8 cellular contexts compared by ENCODE assay signal in the genomic region with DNA sequence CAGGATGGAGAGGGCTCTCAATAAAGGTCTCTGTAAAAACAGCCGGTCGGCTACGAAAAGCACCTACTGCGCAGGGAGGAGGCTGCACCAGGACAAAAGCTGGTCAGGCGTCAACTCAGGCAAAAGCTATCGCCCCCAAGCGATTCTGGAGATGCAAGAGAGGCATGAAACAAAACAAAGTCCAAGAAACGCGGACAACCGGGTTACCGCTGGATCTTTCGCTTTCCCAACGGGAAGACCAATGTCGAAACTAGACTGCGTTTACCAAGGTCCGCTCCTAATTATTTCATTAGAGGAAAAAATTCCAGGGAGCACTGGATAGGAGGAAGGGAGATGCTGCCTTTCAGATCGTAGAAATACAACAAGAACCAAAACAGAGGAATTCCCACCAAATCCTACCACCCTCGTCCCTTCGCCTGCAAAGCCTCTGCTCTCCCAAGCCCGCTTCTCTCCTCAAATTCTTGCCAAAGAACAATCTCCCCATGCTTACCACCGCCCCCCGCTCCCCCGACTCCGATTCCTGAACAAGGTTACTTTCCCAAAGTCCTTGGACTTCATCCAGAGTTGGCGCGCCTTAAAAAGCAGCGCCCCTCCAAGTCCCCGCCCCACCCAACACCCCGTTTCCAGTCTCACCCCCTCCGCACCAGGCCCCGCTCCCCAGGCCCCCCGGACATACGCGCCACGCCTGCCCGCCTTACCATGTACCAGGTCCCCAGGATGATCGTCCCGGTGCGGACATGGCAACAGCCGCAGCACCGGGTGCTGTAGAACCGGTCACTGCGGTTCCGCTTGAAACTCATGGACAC. TPM values are rescaled to one million over a fixed set of nuclear protein-coding genes. Genes with fewer than 3 reads are reported as not detected.
DNase-seq lines count a peak whose midpoint lies in the region; ATAC-seq and TF ChIP-seq lines count a peak whose summit lies in the region.

No MANE protein-coding gene starts in this region.

- H3K36me3 ChIP-seq in A673 (ENCODE audit: insufficient read depth, low read length, poor library complexity, severe bottlenecking) (no peaks in the 10 kb centered on the region), mucosa of rectum (ENCODE audit: control insufficient read depth in 2 of 2, insufficient read depth in 2 of 2, low read length in 2 of 2) (no peaks in the 10 kb centered on the region), upper lobe of right lung (no peaks in the 10 kb centered on the region)

- peak; percentile 62 for DNase-seq in A673 (ENCODE audit: low spot score)
- DNase-seq in GM12865 (ENCODE audit: low read depth), result peak; percentile 69
- DNase-seq in NCI-H146 (lab: John Stamatoyannopoulos, UW), result peak; percentile 44
- peak; percentile 79 for DNase-seq in activated CD4-positive, alpha-beta T cell treated with anti-CD3 and anti-CD28 coated beads, Interleukin-2, amount 10 ng/mL, durations not matched to agents 24 days and 14 days
- peak; percentile 75 for DNase-seq in fibroblast of gingiva (ENCODE audit: low read depth)
- DNase-seq in upper lobe of right lung, result no peak

- H3K4me1 ChIP-seq in A673 (ENCODE audit: insufficient read depth, low read length, poor library complexity, severe bottlenecking) (peaks cover 28% of the 10 kb centered on the region), mucosa of rectum (ENCODE audit: control insufficient read depth in 2 of 2, insufficient read depth in 2 of 2, low read length in 2 of 2) (peaks cover 20 to 23% of the 10 kb centered on the region in 2 donors), upper lobe of right lung (peaks cover 39% of the 10 kb centered on the region)

- no peak overlapping the region for H3K4me3 Mint-ChIP-seq in activated CD4-positive, alpha-beta T cell treated with anti-CD3 and anti-CD28 coated beads, Interleukin-2, amount 10 ng/mL, durations not matched to agents 24 days and 14 days

- peak overlapping the region; percentile 95 to 96 for H3K9ac ChIP-seq in mucosa of rectum (ENCODE audit: low read depth in 1 of 2, low read length in 2 of 2)

- H3K27ac ChIP-seq in A673 (ENCODE audit: low read depth, low read length, poor library complexity, severe bottlenecking) (peak overlapping the region; percentile 99), mucosa of rectum (ENCODE audit: low read depth in 2 of 2, low read length in 2 of 2) (peak overlapping the region; percentile 99 to 100), upper lobe of right lung (peak overlapping the region; percentile 98)

- peaks cover 23% of the 10 kb centered on the region for H3K4me1 Mint-ChIP-seq in activated CD4-positive, alpha-beta T cell treated with anti-CD3 and anti-CD28 coated beads, Interleukin-2, amount 10 ng/mL, durations not matched to agents 24 days and 14 days

- peaks cover 15% of the 10 kb centered on the region for H3K27me3 Mint-ChIP-seq in activated CD4-positive, alpha-beta T cell treated with anti-CD3 and anti-CD28 coated beads, Interleukin-2, amount 10 ng/mL, durations not matched to agents 24 days and 14 days

- TF ChIP-seq CTCF in A673 (conservative IDR thresholded peaks at IDR 0.05; ENCODE audit: low read depth, low read length) (0 out of 2 replicates have a peak, but pooled peaks have one; percentile 11), GM12865 (IDR thresholded peaks at IDR 0.05; ENCODE audit: insufficient read depth, low read depth, low read length, missing control alignments) (peak; percentile 11), upper lobe of right lung (IDR thresholded peaks at IDR 0.05) (no peak)

- ATAC-seq in HG02623 (IDR thresholded peaks at IDR 0.05; ENCODE audit: unreplicated experiment), result peak; percentile 8
- ATAC-seq in upper lobe of right lung, result peak; percentile 22

- H3K9me3 Mint-ChIP-seq in activated CD4-positive, alpha-beta T cell treated with anti-CD3 and anti-CD28 coated beads, Interleukin-2, amount 10 ng/mL, durations not matched to agents 24 days and 14 days, result no peaks in the 10 kb centered on the region

- intact Hi-C loops in A673 (cut with micrococcal nuclease; ENCODE audit: unreplicated experiment) (loop anchor here (5.0 kb wide), 1 partner anchor 149 kb away; a partner anchor contains a TSS), upper lobe of right lung (cut with DNase I) (no loop called here)
- intact Hi-C loops in activated CD4-positive, alpha-beta T cell treated with anti-CD3 and anti-CD28 coated beads, Interleukin-2, amount 10 ng/mL, durations not matched to agents 24 days and 14 days (cut with micrococcal nuclease), result loop anchor here (1.0 to 2.0 kb wide), 5 partner anchors 48 to 703 kb away; a partner anchor contains a TSS

- H3K9me3 ChIP-seq in A673 (ENCODE audit: low read depth, low read length, poor library complexity, severe bottlenecking) (no peaks in the 10 kb centered on the region), mucosa of rectum (ENCODE audit: control insufficient read depth in 2 of 2, low read length in 2 of 2) (no peaks in the 10 kb centered on the region), upper lobe of right lung (no peaks in the 10 kb centered on the region)

- H3K36me3 Mint-ChIP-seq in activated CD4-positive, alpha-beta T cell treated with anti-CD3 and anti-CD28 coated beads, Interleukin-2, amount 10 ng/mL, durations not matched to agents 24 days and 14 days (ENCODE audit: low read depth), result no peaks in the 10 kb centered on the region

- POLR2A ChIA-PET in A673 (lab: Charles Lee; ENCODE audit: low non-redundant PET), result interaction anchor here (0.6 kb wide), 1 partner anchor 245 kb away, joined by 12 read pairs; no protein-coding TSS in a partner anchor

- no peak overlapping the region for H3K27ac Mint-ChIP-seq in activated CD4-positive, alpha-beta T cell treated with anti-CD3 and anti-CD28 coated beads, Interleukin-2, amount 10 ng/mL, durations not matched to agents 24 days and 14 days

- CTCF ChIA-PET in A673 (lab: Charles Lee), result interaction anchor here (0.6 to 1.4 kb wide), 2 partner anchors 26 to 35 kb away, joined by 3 to 9 read pairs; no protein-coding TSS in a partner anchor

- H3K27me3 ChIP-seq in A673 (replicated peaks; ENCODE audit: insufficient read depth, low read depth, low read length, poor library complexity), result no peaks in the 10 kb centered on the region
- H3K27me3 ChIP-seq in mucosa of rectum (ENCODE audit: control insufficient read depth in 2 of 2, insufficient read depth in 2 of 2, low read length in 2 of 2), result no peaks in the 10 kb centered on the region
- no peaks in the 10 kb centered on the region for H3K27me3 ChIP-seq in upper lobe of right lung

- H3K4me3 ChIP-seq in A673 (ENCODE audit: low read depth, low read length, poor library complexity, severe bottlenecking) (peak overlapping the region; percentile 88), GM12865 (ENCODE audit: low read depth, low read length) (peak overlapping the region; percentile 79), mucosa of rectum (ENCODE audit: low read length in 2 of 2) (peak overlapping the region; percentile 87 to 99), upper lobe of right lung (peak overlapping the region; percentile 84)

- TSS peak; percentile 48 for BruUV-seq in A673 (replicated peaks; lab: Mats Ljungman, UMichigan)

RNA-seq across cellular contexts. Expression of a gene that starts 0.5 kb away (rescaled TPM):
- total RNA-seq in A673 (2021) (149 and 158 TPM in 2 replicates), upper lobe of right lung (245 TPM)
- 24.3 and 25.3 TPM in 2 replicates for total RNA-seq in activated CD4-positive, alpha-beta T cell treated with anti-CD3 and anti-CD28 coated beads, Interleukin-2, amount 10 ng/mL, durations not matched to agents 24 days and 14 days

RNA-seq across cellular contexts. Expression of a gene that starts 38.4 kb away (rescaled TPM):
- total RNA-seq in A673 (2021) (2.7 and 2.8 TPM in 2 replicates), upper lobe of right lung (11.7 TPM)
- not detected in 2 replicates for total RNA-seq in activated CD4-positive, alpha-beta T cell treated with anti-CD3 and anti-CD28 coated beads, Interleukin-2, amount 10 ng/mL, durations not matched to agents 24 days and 14 days
